ENCODE assay signal across 8 cellular contexts in the genomic region with DNA sequence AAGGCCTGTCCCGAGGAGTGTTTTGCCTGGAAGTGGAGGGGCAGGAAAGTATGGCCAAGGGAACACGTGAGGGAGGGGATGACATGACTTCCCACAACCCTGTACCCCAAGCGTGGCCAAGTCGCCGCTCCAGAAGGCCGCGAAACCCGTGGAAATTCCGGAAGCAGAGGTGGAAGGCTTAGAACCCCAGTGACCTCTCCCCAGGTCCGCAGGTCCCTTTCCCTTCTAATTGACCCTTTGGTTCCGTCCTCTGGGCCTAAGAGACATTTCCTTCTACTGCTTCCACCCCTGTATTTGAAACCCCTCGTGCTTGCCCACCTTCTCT. TPM values are rescaled to one million over a fixed set of nuclear protein-coding genes. Genes with fewer than 3 reads are reported as not detected.
DNase-seq lines count a peak whose midpoint lies in the region; ATAC-seq and TF ChIP-seq lines count a peak whose summit lies in the region.

No MANE protein-coding gene starts in this region.

- ATAC-seq in sciatic nerve (peak; percentile 50), GM18858 (IDR thresholded peaks at IDR 0.05; ENCODE audit: unreplicated experiment) (no peak)

- H3K4me3 ChIP-seq in GM12864 (ENCODE audit: low read depth, low read length) = peak overlapping the region; percentile 87
- H3K4me3 ChIP-seq in fibroblast of the aortic adventitia (ENCODE audit: low read depth, low read length) = peak overlapping the region; percentile 58

- TF ChIP-seq CTCF in GM12864 (IDR thresholded peaks at IDR 0.05; ENCODE audit: low read depth, low read length, missing control alignments) (no peak), VCaP (conservative IDR thresholded peaks at IDR 0.05) (no peak), fibroblast of the aortic adventitia (IDR thresholded peaks at IDR 0.05; ENCODE audit: insufficient read depth, low read length) (no peak)

- in situ Hi-C loops in ACHN (cut with HindIII; ENCODE audit: low pct_ligation_motif_present, low pct_unique_long_range_greater_than_20kb, low sequenced_read_pairs) = no loop called here

- H3K27ac ChIP-seq in VCaP = peak overlapping the region; percentile 99

- DNase-seq in GM12864 (ENCODE audit: low read depth) (no peak), fibroblast of the aortic adventitia (ENCODE audit: low read depth) (no peak), sciatic nerve (ENCODE audit: low spot score) (no peak), ACHN (no peak), inferior parietal cortex (ENCODE audit: extremely low spot score) (no peak), NCI-H345 (lab: John Stamatoyannopoulos, UW) (no peak)

- intact Hi-C loops in sciatic nerve (cut with DNase I) = no loop called here

RNA-seq across cellular contexts. Expression of gene BTBD1, which starts 0.5 kb away (rescaled TPM):
- total RNA-seq in fibroblast of the aortic adventitia (ENCODE audit: low replicate concordance) (69.0 and 102 TPM in 2 replicates), sciatic nerve (51.4 TPM)

RNA-seq across cellular contexts. Expression of gene TM6SF1, which starts 39.8 kb away (rescaled TPM):
- total RNA-seq in fibroblast of the aortic adventitia (ENCODE audit: low replicate concordance) = 0.18 TPM in 1 of 2 replicates, not detected in the other
- total RNA-seq in sciatic nerve = 7.8 TPM

RNA-seq across cellular contexts. Expression of gene C15orf40, which starts 56.2 kb away (rescaled TPM):
- total RNA-seq in fibroblast of the aortic adventitia (ENCODE audit: low replicate concordance) = 15.8 and 22.5 TPM in 2 replicates
- total RNA-seq in sciatic nerve = 20.6 TPM
